8 cellular contexts compared by ENCODE assay signal in the genomic region with DNA sequence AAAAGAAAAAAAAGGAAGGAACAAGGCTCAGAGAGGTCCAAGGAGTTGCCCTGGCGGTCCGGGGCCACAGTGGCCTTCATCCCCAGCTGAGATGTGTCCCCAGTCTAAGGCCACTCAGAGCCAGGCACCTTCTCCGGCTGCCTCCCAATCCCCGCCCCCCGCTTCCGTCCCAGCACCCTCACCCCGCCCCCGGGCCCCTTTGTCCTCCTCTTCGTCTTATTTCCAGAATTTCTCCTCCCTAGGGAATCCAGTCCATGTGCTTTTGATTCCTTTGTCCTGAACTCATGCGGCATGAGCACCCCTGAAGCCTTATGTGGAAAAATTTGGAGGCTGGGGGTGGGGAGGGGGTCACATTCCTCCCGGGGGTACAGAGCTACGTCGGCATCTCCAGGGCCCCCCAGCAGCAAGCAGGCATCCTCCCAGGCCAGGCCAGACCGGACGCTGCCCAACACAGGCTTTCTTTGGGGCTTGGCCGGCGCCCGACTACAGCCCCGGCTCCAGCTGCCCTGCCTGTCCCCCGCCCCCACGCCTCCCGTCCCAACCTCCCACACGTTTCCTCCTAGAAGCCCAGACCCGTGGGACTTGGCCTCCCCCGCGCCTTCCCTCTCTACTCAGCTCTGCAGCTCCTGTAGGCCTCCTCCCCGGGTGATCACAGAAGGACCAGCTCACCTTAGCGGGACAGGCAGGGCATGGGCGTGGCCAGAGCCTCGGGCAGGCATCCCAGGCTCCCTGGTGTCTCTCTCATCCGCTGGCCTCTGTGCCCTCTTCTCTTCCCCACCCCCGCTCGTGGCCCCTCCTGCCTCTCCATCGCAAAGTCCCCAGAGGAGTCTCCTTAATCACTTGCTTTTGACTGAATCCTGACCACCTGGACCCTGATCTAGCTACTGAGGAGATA. TPM values are rescaled to one million over a fixed set of nuclear protein-coding genes. Genes with fewer than 3 reads are reported as not detected.
DNase-seq lines count a peak whose midpoint lies in the region; ATAC-seq and TF ChIP-seq lines count a peak whose summit lies in the region.

No MANE protein-coding gene starts in this region.

- H3K9me3 ChIP-seq in Peyer's patch (no peaks in the 10 kb centered on the region), iPS DF 6.9 (ENCODE audit: control insufficient read depth, insufficient read depth, low read length) (no peaks in the 10 kb centered on the region)

- DNase-seq in NCI-H2227 (lab: John Stamatoyannopoulos, UW; ENCODE audit: unreplicated experiment) (peak; percentile 51), NCI-H2227 treated with DMSO at 0.1 percent for 48 hours (lab: John Stamatoyannopoulos, UW) (no peak), Peyer's patch (peak; percentile 71 to 85 (median 76)), amniotic epithelial cell (ENCODE audit: low read depth) (peak; percentile 82), iPS DF 6.9 (ENCODE audit: low read depth, low spot score) (peak; percentile 82), skeletal muscle cell (ENCODE audit: low read depth) (no peak)

- no peak for TF ChIP-seq POLR2A in Peyer's patch (IDR thresholded peaks at IDR 0.05)

- ATAC-seq in HG03457 (IDR thresholded peaks at IDR 0.05; ENCODE audit: unreplicated experiment), result no peak
- no peak for ATAC-seq in GM18519 (IDR thresholded peaks at IDR 0.05; ENCODE audit: low FRiP score, unreplicated experiment)

- no peaks in the 10 kb centered on the region for H3K27me3 ChIP-seq in Peyer's patch
- H3K27me3 ChIP-seq in iPS DF 6.9 (ENCODE audit: control insufficient read depth, insufficient read depth, low read length), result no peaks in the 10 kb centered on the region

- no peaks in the 10 kb centered on the region for H3K36me3 ChIP-seq in Peyer's patch
- no peaks in the 10 kb centered on the region for H3K36me3 ChIP-seq in iPS DF 6.9 (ENCODE audit: control insufficient read depth, insufficient read depth, low read length)

- no CpG with 5 or more reads among the region's 34 CpGs for WGBS in iPS DF 6.9 (ENCODE audit: insufficient coverage, insufficient read length)

- TF ChIP-seq CTCF in Peyer's patch (IDR thresholded peaks at IDR 0.05), result no peak

- H3K4me3 ChIP-seq in Peyer's patch, result peak overlapping the region; percentile 28 to 49 (median 38)
- H3K4me3 ChIP-seq in iPS DF 6.9 (ENCODE audit: low read length), result peak overlapping the region; percentile 36; the same call in 1 of the 2 replicates
- peak overlapping the region; percentile 11 for H3K4me3 ChIP-seq in skeletal muscle cell (ENCODE audit: low read depth, low read length)

- H3K4me1 ChIP-seq in Peyer's patch (peaks cover 0 to 21% (median 13%) of the 10 kb centered on the region in 4 donors), iPS DF 6.9 (ENCODE audit: control insufficient read depth, insufficient read depth, low read length) (no peaks in the 10 kb centered on the region)

- H3K27ac ChIP-seq in Peyer's patch (peak overlapping the region; percentile 80 to 90 (median 84)), iPS DF 6.9 (ENCODE audit: low read length) (no peak overlapping the region)

RNA-seq across cellular contexts. Expression of a gene that starts 17.8 kb away (rescaled TPM):
- total RNA-seq in Peyer's patch, result 100 to 1,000 TPM in 2 of 4 donors, 10 to 100 TPM in 2; 70.6 to 159 (median 110) TPM

RNA-seq across cellular contexts. Expression of a gene that starts 55.7 kb away (rescaled TPM):
- 100 to 1,000 TPM in 3 of 4 donors, 10 to 100 TPM in 1; 52.5 to 283 (median 115) TPM for total RNA-seq in Peyer's patch

Comparison
In these comparisons a context has a peak if more than half of its experiments do, and no peak if none do; other contexts are left out.
1. DNase-seq: peak in NCI-H2227 (single experiment), Peyer's patch (3 of 3), amniotic epithelial cell (single experiment) and iPS DF 6.9 (single experiment); none in NCI-H2227 treated with DMSO at 0.1 percent for 48 hours (single experiment) and skeletal muscle cell (single experiment).
2. Peak in every context shown above with its lines, with median percentiles within 50 percentile points of each other: H3K4me3 ChIP-seq.